10 cellular contexts compared by ENCODE assay signal in the genomic region with DNA sequence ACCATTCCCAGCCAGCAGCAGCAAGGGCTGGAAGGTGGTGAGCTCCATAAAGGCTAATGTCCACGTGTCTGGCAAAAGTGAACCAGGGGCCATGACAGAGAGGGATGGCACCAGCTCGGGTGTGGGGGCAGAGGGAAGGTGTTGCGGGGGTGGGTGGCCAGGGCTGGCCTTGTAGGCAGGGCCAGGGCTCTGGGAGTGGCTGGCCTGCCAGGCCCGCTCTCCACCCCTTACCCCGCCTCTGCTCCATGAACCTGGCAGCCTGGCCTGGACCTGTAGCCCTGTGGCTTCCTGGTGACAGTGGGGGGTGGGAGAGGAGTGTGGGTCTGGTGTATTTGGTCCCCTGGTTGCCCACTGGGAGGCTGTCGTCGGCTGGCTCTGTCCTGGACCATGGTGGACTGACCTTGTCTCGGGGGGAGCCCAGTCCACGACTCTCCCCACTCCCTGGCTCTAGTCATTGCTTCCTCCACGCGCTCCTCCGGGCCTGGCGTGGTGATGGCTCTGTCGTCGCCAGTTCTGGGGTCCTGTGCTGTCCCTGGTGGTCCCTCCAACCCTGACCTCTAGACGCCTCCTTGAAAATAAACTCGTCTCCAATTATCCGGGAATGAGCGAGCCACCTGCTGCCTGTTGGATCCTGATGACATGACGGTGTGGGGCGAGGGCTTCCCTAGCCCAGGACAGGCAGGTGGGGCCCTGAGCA.
"Had no signal": no experiment of that assay in that cellular context is flagged by ENCODE, and none has a peak within 500 bp of the region (broad histone marks: within the 10 kb centered on the region; RNA-seq: fewer than 3 reads in every experiment).

No MANE protein-coding gene starts in this region.

- H3K9ac ChIP-seq: GM23248 had no signal

- H3K27ac ChIP-seq: GM23248, HL-60 had no signal

- H3K4me3 ChIP-seq: GM23248, K562 had no signal

- H2AFZ ChIP-seq: GM23248 had no signal

- FAIRE-seq: H54, K562 had no signal

- DNase-seq: GM23248, GOT3, H9, HCEC 1CT, HFFc6, IMR-90, KG1 had no signal

- ATAC-seq: K562 had no signal
